In the genomic region with DNA sequence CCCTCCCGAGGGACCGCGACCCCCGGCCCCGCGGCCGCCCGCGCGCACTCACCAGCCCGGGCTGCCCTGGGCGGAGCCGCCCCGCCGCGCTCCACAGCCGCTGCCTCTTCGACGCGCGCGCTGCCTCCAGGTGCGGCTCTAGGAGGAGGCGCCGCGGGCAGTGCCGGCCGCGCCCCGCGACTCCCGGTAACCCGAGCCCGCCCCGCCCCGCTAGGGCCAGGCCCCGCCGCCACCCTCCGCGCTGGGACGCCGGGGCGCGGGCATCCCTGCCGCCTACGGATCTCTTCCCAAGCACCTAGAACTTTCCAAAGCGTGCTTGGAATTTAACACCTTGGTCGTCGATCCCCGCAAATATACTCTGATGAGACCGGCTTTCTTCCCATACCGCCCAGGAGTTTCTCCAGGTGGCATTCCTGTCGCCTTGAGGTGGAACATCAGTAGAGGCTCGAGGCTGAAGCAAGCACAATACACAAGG, we compare ENCODE assay signal across 8 cellular contexts.
DNase-seq lines count a peak whose midpoint lies in the region; ATAC-seq and TF ChIP-seq lines count a peak whose summit lies in the region.

A gene with protein sequence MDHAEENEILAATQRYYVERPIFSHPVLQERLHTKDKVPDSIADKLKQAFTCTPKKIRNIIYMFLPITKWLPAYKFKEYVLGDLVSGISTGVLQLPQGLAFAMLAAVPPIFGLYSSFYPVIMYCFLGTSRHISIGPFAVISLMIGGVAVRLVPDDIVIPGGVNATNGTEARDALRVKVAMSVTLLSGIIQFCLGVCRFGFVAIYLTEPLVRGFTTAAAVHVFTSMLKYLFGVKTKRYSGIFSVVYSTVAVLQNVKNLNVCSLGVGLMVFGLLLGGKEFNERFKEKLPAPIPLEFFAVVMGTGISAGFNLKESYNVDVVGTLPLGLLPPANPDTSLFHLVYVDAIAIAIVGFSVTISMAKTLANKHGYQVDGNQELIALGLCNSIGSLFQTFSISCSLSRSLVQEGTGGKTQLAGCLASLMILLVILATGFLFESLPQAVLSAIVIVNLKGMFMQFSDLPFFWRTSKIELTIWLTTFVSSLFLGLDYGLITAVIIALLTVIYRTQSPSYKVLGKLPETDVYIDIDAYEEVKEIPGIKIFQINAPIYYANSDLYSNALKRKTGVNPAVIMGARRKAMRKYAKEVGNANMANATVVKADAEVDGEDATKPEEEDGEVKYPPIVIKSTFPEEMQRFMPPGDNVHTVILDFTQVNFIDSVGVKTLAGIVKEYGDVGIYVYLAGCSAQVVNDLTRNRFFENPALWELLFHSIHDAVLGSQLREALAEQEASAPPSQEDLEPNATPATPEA (minus strand): TSS at position 162 of the 475 bp plus-strand sequence. CDS start 24,693 bp downstream, outside the sequence.

- ATAC-seq in HG03135 (IDR thresholded peaks at IDR 0.05; ENCODE audit: unreplicated experiment), result peak; percentile 73

- peak; percentile 35 for DNase-seq in DMS79 (lab: John Stamatoyannopoulos, UW)
- DNase-seq in germinal center (ENCODE audit: low spot score), result peak; percentile 60
- DNase-seq in nucleus accumbens (lab: John Stamatoyannopoulos, UW), result no peak
- no peak for DNase-seq in amygdala (lab: John Stamatoyannopoulos, UW)
- no peak for DNase-seq in pons (ENCODE audit: low spot score)

- H3K27me3 ChIP-seq in rectal smooth muscle tissue (ENCODE audit: control insufficient read depth, insufficient read depth, low read length), result no peaks in the 10 kb centered on the region

- H3K4me1 ChIP-seq in rectal smooth muscle tissue (ENCODE audit: control insufficient read depth, insufficient read depth, low read length), result no peaks in the 10 kb centered on the region

- H3K4me3 ChIP-seq in WI38 (ENCODE audit: low read depth, low read length), result peak within 1 kb of the TSS; percentile 13
- peak within 1 kb of the TSS; percentile 44 for H3K4me3 ChIP-seq in rectal smooth muscle tissue (ENCODE audit: low read length)

- no peak within 1 kb of the TSS for H3K9ac ChIP-seq in rectal smooth muscle tissue (ENCODE audit: low read length)

- TF ChIP-seq CTCF in WI38 (IDR thresholded peaks at IDR 0.05; ENCODE audit: low read depth, low read length), result no peak

- no peak within 1 kb of the TSS for H3K27ac ChIP-seq in rectal smooth muscle tissue (ENCODE audit: low read depth, low read length)

- no peaks in the 10 kb centered on the region for H3K36me3 ChIP-seq in rectal smooth muscle tissue (ENCODE audit: control insufficient read depth, insufficient read depth, low read length)

Comparison
In these comparisons a context has a peak if more than half of its experiments do, and no peak if none do; other contexts are left out.
1. DNase-seq: peak in DMS79 (single experiment) and germinal center (single experiment); none in nucleus accumbens (0 of 56), amygdala (0 of 56) and pons (single experiment).